26 cellular contexts compared by ENCODE assay signal in genomic region chr14:102889615-102890014, GRCh38.
"Had no signal": no experiment of that assay in that cellular context is flagged by ENCODE, and none has a peak within 500 bp of the region (broad histone marks: within the 10 kb centered on the region; RNA-seq: fewer than 3 reads in every experiment).

No MANE protein-coding gene starts in this region.

- H3K9me3 ChIP-seq: lower lobe of right lung, right atrium auricular region, right lobe of liver, stomach, testis, thyroid gland, transverse colon, upper lobe of right lung had no signal

- ATAC-seq: left cardiac atrium; left lobe of liver; lower lobe of right lung; natural killer cell treated with Interleukin-12 subunit alpha and Interleukin-12 subunit beta and Interleukin-15 and Interleukin-18, amount 100 ng/mL, for 72 hours; right lobe of liver; stimulated activated memory B cell treated with anti-CD40 and anti-IgM and Interleukin-4, amounts not matched to agents 10 μg/mL and 1 μg/mL and 100 μg/mL, for 72 hours; stimulated activated naive CD8-positive, alpha-beta T cell treated with anti-CD3 and anti-CD28 coated beads, Interleukin-15, Interleukin-2, amounts not matched to agents 100 U/mL and 50 U/mL, for 24 hours; upper lobe of right lung had no signal

- H3K9me3 Mint-ChIP-seq: mesothelial cell of epicardium; naive B cell; natural killer cell treated with Interleukin-12 subunit alpha and Interleukin-12 subunit beta and Interleukin-15 and Interleukin-18, amount 100 ng/mL, for 72 hours; stimulated activated memory B cell treated with anti-CD40 and anti-IgM and Interleukin-4, amounts not matched to agents 10 μg/mL and 1 μg/mL and 100 μg/mL, for 72 hours had no signal

- H3K36me3 Mint-ChIP-seq: natural killer cell treated with Interleukin-12 subunit alpha and Interleukin-12 subunit beta and Interleukin-15 and Interleukin-18, amount 100 ng/mL, for 72 hours had no signal

- H3K36me3 ChIP-seq: transverse colon had no signal

- H3K27ac ChIP-seq: lower lobe of right lung, parathyroid adenoma, right atrium auricular region, right lobe of liver, stomach, testis, thyroid gland, transverse colon, upper lobe of right lung had no signal

- H3K27ac Mint-ChIP-seq: mesothelial cell of epicardium; natural killer cell treated with Interleukin-12 subunit alpha and Interleukin-12 subunit beta and Interleukin-15 and Interleukin-18, amount 100 ng/mL, for 72 hours; stimulated activated memory B cell treated with anti-CD40 and anti-IgM and Interleukin-4, amounts not matched to agents 10 μg/mL and 1 μg/mL and 100 μg/mL, for 72 hours had no signal

- H3K4me1 ChIP-seq: lower lobe of right lung, parathyroid adenoma, right atrium auricular region, testis, thyroid gland, upper lobe of right lung had no signal

- H3K4me3 Mint-ChIP-seq: mesothelial cell of epicardium; naive B cell; natural killer cell treated with Interleukin-12 subunit alpha and Interleukin-12 subunit beta and Interleukin-15 and Interleukin-18, amount 100 ng/mL, for 72 hours; stimulated activated memory B cell treated with anti-CD40 and anti-IgM and Interleukin-4, amounts not matched to agents 10 μg/mL and 1 μg/mL and 100 μg/mL, for 72 hours had no signal

- H3K27me3 Mint-ChIP-seq: naive B cell; natural killer cell treated with Interleukin-12 subunit alpha and Interleukin-12 subunit beta and Interleukin-15 and Interleukin-18, amount 100 ng/mL, for 72 hours; stimulated activated memory B cell treated with anti-CD40 and anti-IgM and Interleukin-4, amounts not matched to agents 10 μg/mL and 1 μg/mL and 100 μg/mL, for 72 hours had no signal

- H3K27me3 ChIP-seq: right atrium auricular region, right lobe of liver, stomach, testis, thyroid gland, transverse colon, upper lobe of right lung had no signal

- DNase-seq: head of caudate nucleus; hippocampal formation; kidney glomerular epithelial cell; left cardiac atrium; lower lobe of right lung; mesendoderm; naive B cell; nucleus accumbens; right lobe of liver; stimulated activated CD4-positive, alpha-beta T cell treated with anti-CD3 and anti-CD28 coated beads, Interleukin-1b, Interleukin-23, amount 100 ng/mL, for 48 hours; stimulated activated CD4-positive, alpha-beta T cell treated with anti-CD3 and anti-CD28 coated beads, Interleukin-2, amount 100 ng/mL, for 48 hours; stimulated activated CD4-positive, alpha-beta T cell treated with anti-CD3 and anti-CD28 coated beads, Interleukin-4, amount 100 ng/mL, for 4 hours; stimulated activated CD8-positive, alpha-beta memory T cell treated with anti-CD3 and anti-CD28 coated beads, Interleukin-4, amount 100 ng/mL, for 48 hours; stimulated activated naive CD8-positive, alpha-beta T cell treated with anti-CD3 and anti-CD28 coated beads, Interleukin-15, Interleukin-2, amounts not matched to agents 100 U/mL and 50 U/mL, for 24 hours; stomach; testis; thyroid gland; transverse colon; upper lobe of right lung had no signal

- H3K4me3 ChIP-seq: lower lobe of right lung, right atrium auricular region, right lobe of liver, smooth muscle cell, stomach, testis, thyroid gland, transverse colon, upper lobe of right lung had no signal

- H3K4me1 Mint-ChIP-seq: mesothelial cell of epicardium, naive B cell had no signal
